35 cellular contexts compared by ENCODE assay signal in the genomic region with DNA sequence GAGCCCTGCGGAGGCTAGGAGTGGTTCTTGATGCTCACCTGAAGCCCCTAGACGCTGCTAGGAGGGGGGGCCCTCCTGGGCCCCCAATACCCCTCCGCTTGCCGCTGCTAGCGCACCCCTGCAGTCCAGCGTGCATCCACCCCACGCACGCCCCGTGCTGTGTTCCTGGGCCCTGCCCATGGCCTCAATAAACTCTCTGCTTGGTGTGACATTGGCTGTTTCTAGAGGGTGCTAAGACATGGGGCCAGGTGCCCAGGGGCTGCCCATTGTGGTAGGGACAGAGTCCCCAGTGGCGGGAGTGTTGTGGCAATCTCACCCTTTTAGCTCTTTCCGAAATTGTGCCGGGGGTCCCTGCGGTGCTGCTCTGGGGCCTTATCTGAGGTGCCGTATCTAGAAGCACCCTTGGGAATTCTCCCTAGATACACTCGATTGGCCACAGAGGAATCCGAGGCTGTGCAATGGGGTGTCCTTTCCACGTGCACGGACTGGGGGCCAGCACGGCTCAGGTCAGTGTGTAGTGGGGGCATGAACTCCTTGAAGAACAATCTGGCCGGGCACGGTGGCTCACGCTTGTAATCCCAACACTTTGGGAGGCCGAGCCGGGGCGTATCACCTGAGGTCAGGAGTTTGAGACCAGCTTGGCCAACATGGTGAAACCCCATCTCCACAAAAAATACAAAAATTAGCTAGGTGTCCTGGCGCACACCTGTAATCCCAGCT. TPM values are rescaled to one million over a fixed set of nuclear protein-coding genes. Genes with fewer than 3 reads are reported as not detected.
"Had no signal": no experiment of that assay in that cellular context is flagged by ENCODE, and none has a peak within 500 bp of the region (broad histone marks: within the 10 kb centered on the region; RNA-seq: fewer than 3 reads in every experiment).

No MANE protein-coding gene starts in this region.

- H3K4me3 ChIP-seq: esophagus squamous epithelium, gastroesophageal sphincter had no signal

- DNase-seq: activated CD4-positive, alpha-beta T cell treated with anti-CD3 and anti-CD28 coated beads for 1 hour; activated CD4-positive, alpha-beta T cell treated with anti-CD3 and anti-CD28 coated beads for 48 hours; activated CD4-positive, alpha-beta T cell treated with anti-CD3 and anti-CD28 coated beads, Interleukin-2, amount 50 U/mL, for 1 hour; activated CD4-positive, alpha-beta T cell treated with anti-CD3 and anti-CD28 coated beads, Interleukin-2, amount 50 U/mL, for 48 hours; activated CD8-positive, alpha-beta memory T cell treated with anti-CD3 and anti-CD28 coated beads for 24 hours; activated CD8-positive, alpha-beta T cell treated with anti-CD3 and anti-CD28 coated beads for 36 hours; activated effector memory CD4-positive, alpha-beta T cell treated with Interleukin-2 at 50 U/mL for 16 hours; activated gamma-delta T cell treated with Interleukin-2 at 50 U/mL for 16 hours; activated naive CD4-positive, alpha-beta T cell treated with anti-CD3 and anti-CD28 coated beads, Interleukin-2, amount 50 U/mL, for 16 hours; activated naive CD4-positive, alpha-beta T cell treated with Interleukin-2 at 50 U/mL for 16 hours; activated T-cell treated with anti-CD3 and anti-CD28 coated beads, Interleukin-2, amount 50 U/mL, for 4 hours; amniotic stem cell; anterior cingulate cortex; brain microvascular endothelial cell; caudate nucleus; cortex of kidney; dermis blood vessel endothelial cell; effector CD4-positive, alpha-beta T cell; effector memory CD8-positive, alpha-beta T cell; esophagus squamous epithelium; foreskin melanocyte; T-helper 1 cell; T-helper 2 cell had no signal

- H3K4me3 Mint-ChIP-seq: activated CD8-positive, alpha-beta T cell treated with anti-CD3 and anti-CD28 coated beads for 36 hours; activated naive CD8-positive, alpha-beta T cell; activated T-cell treated with anti-CD3 and anti-CD28 coated beads, Interleukin-2, amount 50 U/mL, for 4 hours; activated T-helper 17 cell treated with anti-CD3 and anti-CD28 coated beads, Interleukin-2, amount 50 U/mL, for 72 hours; effector memory CD8-positive, alpha-beta T cell; WTC11 had no signal

- H3K9me3 ChIP-seq: esophagus squamous epithelium, gastroesophageal sphincter had no signal

- H3K36me3 Mint-ChIP-seq: activated naive CD8-positive, alpha-beta T cell; WTC11 had no signal

- H3K27ac Mint-ChIP-seq: activated CD8-positive, alpha-beta T cell treated with anti-CD3 and anti-CD28 coated beads for 36 hours; activated naive CD8-positive, alpha-beta T cell; activated T-helper 17 cell treated with anti-CD3 and anti-CD28 coated beads, Interleukin-2, amount 50 U/mL, for 72 hours; effector memory CD8-positive, alpha-beta T cell; WTC11 had no signal

- H3K27ac ChIP-seq: brain microvascular endothelial cell, epithelial cell of prostate, esophagus squamous epithelium, gastroesophageal sphincter, VCaP had no signal

- H3K9me3 Mint-ChIP-seq: activated CD8-positive, alpha-beta T cell treated with anti-CD3 and anti-CD28 coated beads for 36 hours; activated T-cell treated with anti-CD3 and anti-CD28 coated beads, Interleukin-2, amount 50 U/mL, for 4 hours; activated T-helper 17 cell treated with anti-CD3 and anti-CD28 coated beads, Interleukin-2, amount 50 U/mL, for 72 hours; effector memory CD8-positive, alpha-beta T cell; WTC11 had no signal

- H3K4me1 Mint-ChIP-seq: activated T-helper 17 cell treated with anti-CD3 and anti-CD28 coated beads, Interleukin-2, amount 50 U/mL, for 72 hours had no signal

- H3K36me3 ChIP-seq: brain microvascular endothelial cell, esophagus squamous epithelium, gastroesophageal sphincter had no signal

- H3K4me1 ChIP-seq: gastroesophageal sphincter had no signal

RNA-seq across cellular contexts. Expression of a gene that starts 48.8 kb away (rescaled TPM):
- total RNA-seq: activated CD8-positive, alpha-beta T cell treated with anti-CD3 and anti-CD28 coated beads for 36 hours; activated T-cell treated with anti-CD3 and anti-CD28 coated beads, Interleukin-2, amount 50 U/mL, for 4 hours; astrocyte; chondrocyte; dermis blood vessel endothelial cell; endothelial cell of umbilical vein; fibroblast of villous mesenchyme; gastroesophageal sphincter had no signal
- polyA plus RNA-seq: adipose tissue, endothelial cell of umbilical vein, fibroblast of lung had no signal
